Comparison of ENCODE assay signal across 8 cellular contexts in genomic region chr4:121824171-121824527, GRCh38. TPM values are rescaled to one million over a fixed set of nuclear protein-coding genes. Genes with fewer than 3 reads are reported as not detected.
DNase-seq lines count a peak whose midpoint lies in the region; ATAC-seq, FAIRE-seq and TF ChIP-seq lines count a peak whose summit lies in the region.

No MANE protein-coding gene starts in this region.

- BruUV-seq in HepG2 (replicated peaks; lab: Mats Ljungman, UMichigan): TSS peak; percentile 94

- 6 to 9% (median 7%) methylated on average over 8 of the region's 8 CpGs for WGBS in heart left ventricle, 4 donors
- 9% methylated on average over 8 of the region's 8 CpGs for WGBS in HepG2 (ENCODE audit: low lambda C conversion rate)

- ATAC-seq in heart left ventricle: no peak
- ATAC-seq in Right ventricle myocardium inferior: no peak
- no peak for ATAC-seq in activated naive CD8-positive, alpha-beta T cell treated with anti-CD3 and anti-CD28 coated beads, Interleukin-2, amount 10 ng/mL, durations not matched to agents 7 days and 5 days (ENCODE audit: low read depth)
- ATAC-seq in HepG2: no peak
- ATAC-seq in activated CD4-positive, CD25-positive, alpha-beta regulatory T cell treated with anti-CD3 and anti-CD28 coated beads, Interleukin-2, amount 50 U/mL, for 24 hours: no peak

- H3K9me3 Mint-ChIP-seq in activated naive CD8-positive, alpha-beta T cell treated with anti-CD3 and anti-CD28 coated beads, Interleukin-2, amount 10 ng/mL, durations not matched to agents 7 days and 5 days: no peaks in the 10 kb centered on the region

- in situ Hi-C loops in HepG2 (cut with HindIII; ENCODE audit: extremely low pct_ligation_motif_present, low pct_unique_long_range_greater_than_20kb): no loop called here

- H3K9ac ChIP-seq in HepG2 (ENCODE audit: insufficient read depth, low read depth, low read length): peak overlapping the region; percentile 80

- H3K4me3 Mint-ChIP-seq in activated naive CD8-positive, alpha-beta T cell treated with anti-CD3 and anti-CD28 coated beads, Interleukin-2, amount 10 ng/mL, durations not matched to agents 7 days and 5 days: peak overlapping the region; percentile 98

- peak overlapping the region; percentile 78 for H2AFZ ChIP-seq in HepG2 (ENCODE audit: low read length)

- peaks cover 15% of the 10 kb centered on the region for H3K4me1 Mint-ChIP-seq in activated naive CD8-positive, alpha-beta T cell treated with anti-CD3 and anti-CD28 coated beads, Interleukin-2, amount 10 ng/mL, durations not matched to agents 7 days and 5 days

- H3K9me3 ChIP-seq in heart left ventricle (no peaks in the 10 kb centered on the region), HepG2 (ENCODE audit: low read length) (no peaks in the 10 kb centered on the region), uterus (no peaks in the 10 kb centered on the region)

- H3K79me2 ChIP-seq in HepG2 (ENCODE audit: insufficient read depth, low read length): peaks cover 31% of the 10 kb centered on the region

- peak overlapping the region; percentile 78 for H3K4me2 ChIP-seq in HepG2 (ENCODE audit: low read depth, low read length)

- H3K36me3 ChIP-seq in heart left ventricle (peaks cover 0 to 42% (median 18%) of the 10 kb centered on the region in 9 donors), HepG2 (replicated peaks in 1 of 2; ENCODE audit: control insufficient read depth in 1 of 2, insufficient read depth in 2 of 2, low read length in 2 of 2) (peaks cover 2 to 17% of the 10 kb centered on the region in 2 experiments; a peak in 4 of 5 replicates), uterus (no peaks in the 10 kb centered on the region)

- H3K4me3 ChIP-seq in heart left ventricle: peak overlapping the region in 11 of 12 donors; percentile 30 to 73 (median 64)
- H3K4me3 ChIP-seq in HepG2 (replicated peaks in 1 of 3; ENCODE audit: insufficient read depth in 1 of 3, low read depth in 2 of 3, low read length in 3 of 3): peak overlapping the region; percentile 79 to 99 (median 90)
- H3K4me3 ChIP-seq in uterus: peak overlapping the region; percentile 39 to 42

- H3K4me1 ChIP-seq in heart left ventricle (peaks cover 0 to 25% (median 7%) of the 10 kb centered on the region in 12 donors), HepG2 (ENCODE audit: insufficient read depth, low read length) (peaks cover 27% of the 10 kb centered on the region), uterus (no peaks in the 10 kb centered on the region)

- no peak for TF ChIP-seq RAD21 in HepG2 (CRISPR knock-in tag; IDR thresholded peaks at IDR 0.05)

- TF ChIP-seq POLR2A in heart left ventricle (IDR thresholded peaks at IDR 0.05) (peak in 1 of 2 donors; percentile 29), HepG2 (IDR thresholded peaks at IDR 0.05; ENCODE audit: insufficient read depth in 1 of 2, low read depth in 2 of 2, low read length in 2 of 2) (no peak), uterus (IDR thresholded peaks at IDR 0.05) (no peak)

- no peaks in the 10 kb centered on the region for H4K20me1 ChIP-seq in HepG2 (ENCODE audit: insufficient read depth, low read length)

- intact Hi-C loops in heart left ventricle (cut with DNase I): loop anchor here in 2 of 10 donors (2.0 kb wide), 2 partner anchors 23 to 47 kb away; partner anchors contain the start of genes BBS7 (in 2 of the 2) and EXOSC9 (in 1 of the 2)
- intact Hi-C loops in Right ventricle myocardium inferior (cut with DNase I): loop anchor here (1.0 to 5.0 kb wide), 2 partner anchors 23 to 127 kb away; partner anchors contain the start of genes ANXA5 and EXOSC9
- intact Hi-C loops in HepG2 (cut with micrococcal nuclease; ENCODE audit: unreplicated experiment): loop anchor here (2.0 to 5.0 kb wide), 4 partner anchors 47 to 1098 kb away; partner anchors contain the start of genes BBS7, BLTP1 and NUDT6
- intact Hi-C loops in uterus (cut with DNase I; ENCODE audit: low total_unique reads): no loop called here

- H3K27ac Mint-ChIP-seq in activated naive CD8-positive, alpha-beta T cell treated with anti-CD3 and anti-CD28 coated beads, Interleukin-2, amount 10 ng/mL, durations not matched to agents 7 days and 5 days: peak overlapping the region; percentile 98

- no peaks in the 10 kb centered on the region for H3K27me3 Mint-ChIP-seq in activated naive CD8-positive, alpha-beta T cell treated with anti-CD3 and anti-CD28 coated beads, Interleukin-2, amount 10 ng/mL, durations not matched to agents 7 days and 5 days

- TF ChIP-seq EP300 in HepG2 (IDR thresholded peaks at IDR 0.05; ENCODE audit: low read depth in 2 of 2, low read length in 2 of 2) (no peak), HepG2 (CRISPR knock-in tag; IDR thresholded peaks at IDR 0.05; ENCODE audit: borderline replicate concordance) (no peak)

- H3K36me3 Mint-ChIP-seq in activated naive CD8-positive, alpha-beta T cell treated with anti-CD3 and anti-CD28 coated beads, Interleukin-2, amount 10 ng/mL, durations not matched to agents 7 days and 5 days: peaks cover 24% of the 10 kb centered on the region

- POLR2A ChIA-PET in activated naive CD8-positive, alpha-beta T cell treated with anti-CD3 and anti-CD28 coated beads, Interleukin-2, amount 10 ng/mL, durations not matched to agents 7 days and 5 days (lab: Charles Lee): interaction anchor here (0.7 to 5.4 kb wide), 5 partner anchors 10 to 908 kb away, joined by 3 to 39 read pairs (median 4); partner anchors contain the start of genes ANXA5, BBS12 and EXOSC9
- POLR2A ChIA-PET in HepG2 (lab: Yijun Ruan, JAX): interaction anchor here (0.8 to 2.0 kb wide), 3 partner anchors 23 to 128 kb away, joined by 4 to 14 read pairs (median 5); partner anchors contain the start of genes ANXA5, BBS7 and EXOSC9

- CTCF ChIA-PET in HepG2 (lab: Yijun Ruan, JAX; ENCODE audit: low intra/inter-chr PET ratio, low total read pairs): no interaction called here

- FAIRE-seq in HepG2 (lab: Jason Lieb, UNC): no peak

- peak overlapping the region in 11 of 12 donors; percentile 63 to 87 (median 81) for H3K27ac ChIP-seq in heart left ventricle
- H3K27ac ChIP-seq in HepG2 (ENCODE audit: extremely low read length, insufficient read depth, low read length): peak overlapping the region; percentile 87
- peak overlapping the region; percentile 81 to 83 for H3K27ac ChIP-seq in uterus

- DNase-seq in heart left ventricle: no peak
- DNase-seq in Right ventricle myocardium inferior (ENCODE audit: missing footprints): no peak
- no peak for DNase-seq in activated naive CD8-positive, alpha-beta T cell treated with anti-CD3 and anti-CD28 coated beads, Interleukin-2, amount 10 ng/mL, durations not matched to agents 7 days and 5 days
- DNase-seq in HepG2 (ENCODE audit: low spot score): no peak
- DNase-seq in uterus: no peak
- no peak for DNase-seq in hypothalamus (lab: John Stamatoyannopoulos, UW)
- DNase-seq in hepatic stellate cell (ENCODE audit: low spot score): no peak

- no peaks in the 10 kb centered on the region for H3K27me3 ChIP-seq in heart left ventricle
- no peaks in the 10 kb centered on the region; a peak in 1 of 5 replicates for H3K27me3 ChIP-seq in HepG2 (ENCODE audit: control insufficient read depth in 1 of 2, insufficient read depth in 2 of 2, low read length in 2 of 2)
- H3K27me3 ChIP-seq in uterus: no peaks in the 10 kb centered on the region

- TF ChIP-seq CTCF in heart left ventricle (IDR thresholded peaks at IDR 0.05): peak in 1 of 12 donors; percentile 2
- no peak for TF ChIP-seq CTCF in HepG2 (CRISPR knock-in tag; IDR thresholded peaks at IDR 0.05)
- TF ChIP-seq CTCF in uterus (IDR thresholded peaks at IDR 0.05): no peak

RNA-seq across cellular contexts. Expression of gene CCNA2, which starts 0.5 kb away (rescaled TPM):
- 1 to 10 TPM in 2 of 9 donors, under 1 TPM in 6, not detected in 1; 0.09 to 9.4 (median 0.49) TPM for total RNA-seq in heart left ventricle
- polyA plus RNA-seq in heart left ventricle: under 1 TPM; 0.39 to 0.42 TPM
- 1.2 TPM for total RNA-seq in Right ventricle myocardium inferior
- 10 to 100 TPM; 84.8 to 86.4 TPM for total RNA-seq in activated naive CD8-positive, alpha-beta T cell treated with anti-CD3 and anti-CD28 coated beads, Interleukin-2, amount 10 ng/mL, durations not matched to agents 7 days and 5 days
- total RNA-seq in HepG2 (2016; rRNA removed; fragmentation: Illumina TruSeq; extraction: Trizol): 105 and 160 TPM in 2 replicates
- 19.3 and 23.4 TPM in 2 replicates for total RNA-seq in HepG2 (2016; cell fraction: cytosol; rRNA removed; fragmentation: Illumina TruSeq; extraction: Trizol; ENCODE audit: low read depth)
- 105 and 159 TPM in 2 replicates for total RNA-seq in HepG2 (2016; cell fraction: insoluble cytoplasmic fraction; rRNA removed; fragmentation: Illumina TruSeq; extraction: Trizol)
- total RNA-seq in HepG2 (2016; cell fraction: membrane; rRNA removed; fragmentation: Illumina TruSeq; extraction: Trizol): 62.7 and 72.7 TPM in 2 replicates
- total RNA-seq in HepG2 (2016; cell fraction: nucleus; rRNA removed; fragmentation: Illumina TruSeq; extraction: Trizol): 51.9 and 52.5 TPM in 2 replicates
- 16.4 and 31.3 TPM in 2 replicates for polyA plus RNA-seq in HepG2 (2011; rRNA removed)
- polyA plus RNA-seq in HepG2 (2011; cell fraction: cytosol; rRNA removed): 16.5 and 20.2 TPM in 2 replicates
- 8.6 and 11.5 TPM in 2 replicates for polyA plus RNA-seq in HepG2 (2011; cell fraction: nucleus; rRNA removed)
- polyA plus RNA-seq in HepG2 (2012): 14.0 and 32.6 TPM in 2 replicates
- polyA plus RNA-seq in HepG2 (2016; cell fraction: cytosol; fragmentation: Illumina TruSeq; extraction: Trizol; ENCODE audit: low read depth): 15.7 and 21.9 TPM in 2 replicates
- 147 and 153 TPM in 2 replicates for polyA plus RNA-seq in HepG2 (2016; cell fraction: insoluble cytoplasmic fraction; fragmentation: Illumina TruSeq; extraction: Trizol; ENCODE audit: low read depth)
- 40.9 and 46.7 TPM in 2 replicates for polyA plus RNA-seq in HepG2 (2016; cell fraction: membrane; fragmentation: Illumina TruSeq; extraction: Trizol; ENCODE audit: low read depth)
- 58.2 and 59.5 TPM in 2 replicates for polyA plus RNA-seq in HepG2 (2016; cell fraction: nucleus; fragmentation: Illumina TruSeq; extraction: Trizol; ENCODE audit: insufficient read depth, low read depth)
- 19.7 and 33.7 TPM in 2 replicates for polyA minus RNA-seq in HepG2 (2011; rRNA and poly(A)+ RNA removed; ENCODE audit: low replicate concordance)
- 24.3 and 34.8 TPM in 2 replicates for polyA minus RNA-seq in HepG2 (2011; cell fraction: cytosol; rRNA and poly(A)+ RNA removed)
- 13.9 and 16.0 TPM in 2 replicates for polyA minus RNA-seq in HepG2 (2011; cell fraction: nucleus; rRNA and poly(A)+ RNA removed)
- total RNA-seq in uterus: 10 to 100 TPM in 1 of 4 donors, 1 to 10 TPM in 2, under 1 TPM in 1; 0.59 to 39.8 (median 3.7) TPM

RNA-seq across cellular contexts. Expression of gene EXOSC9, which starts 23.0 kb away (rescaled TPM):
- total RNA-seq in heart left ventricle: 10 to 100 TPM; 12.2 to 23.6 (median 15.7) TPM
- polyA plus RNA-seq in heart left ventricle: 10 to 100 TPM; 18.2 to 26.2 TPM
- total RNA-seq in Right ventricle myocardium inferior: 10.2 TPM
- total RNA-seq in activated naive CD8-positive, alpha-beta T cell treated with anti-CD3 and anti-CD28 coated beads, Interleukin-2, amount 10 ng/mL, durations not matched to agents 7 days and 5 days: 10 to 100 TPM; 48.1 to 50.5 TPM
- 48.0 and 61.5 TPM in 2 replicates for total RNA-seq in HepG2 (2016; rRNA removed; fragmentation: Illumina TruSeq; extraction: Trizol)
- total RNA-seq in HepG2 (2016; cell fraction: cytosol; rRNA removed; fragmentation: Illumina TruSeq; extraction: Trizol; ENCODE audit: low read depth): 11.6 and 13.2 TPM in 2 replicates
- total RNA-seq in HepG2 (2016; cell fraction: insoluble cytoplasmic fraction; rRNA removed; fragmentation: Illumina TruSeq; extraction: Trizol): 50.1 and 58.9 TPM in 2 replicates
- total RNA-seq in HepG2 (2016; cell fraction: membrane; rRNA removed; fragmentation: Illumina TruSeq; extraction: Trizol): 10.8 and 14.2 TPM in 2 replicates
- total RNA-seq in HepG2 (2016; cell fraction: nucleus; rRNA removed; fragmentation: Illumina TruSeq; extraction: Trizol): 52.8 and 54.3 TPM in 2 replicates
- 22.0 and 26.0 TPM in 2 replicates for polyA plus RNA-seq in HepG2 (2011; rRNA removed)
- 10.7 and 14.0 TPM in 2 replicates for polyA plus RNA-seq in HepG2 (2011; cell fraction: cytosol; rRNA removed)
- polyA plus RNA-seq in HepG2 (2011; cell fraction: nucleus; rRNA removed): 18.4 and 19.8 TPM in 2 replicates
- polyA plus RNA-seq in HepG2 (2012): 14.7 and 24.9 TPM in 2 replicates
- 5.8 and 6.1 TPM in 2 replicates for polyA plus RNA-seq in HepG2 (2016; cell fraction: cytosol; fragmentation: Illumina TruSeq; extraction: Trizol; ENCODE audit: low read depth)
- polyA plus RNA-seq in HepG2 (2016; cell fraction: insoluble cytoplasmic fraction; fragmentation: Illumina TruSeq; extraction: Trizol; ENCODE audit: low read depth): 57.5 and 60.8 TPM in 2 replicates
- 6.9 and 7.7 TPM in 2 replicates for polyA plus RNA-seq in HepG2 (2016; cell fraction: membrane; fragmentation: Illumina TruSeq; extraction: Trizol; ENCODE audit: low read depth)
- polyA plus RNA-seq in HepG2 (2016; cell fraction: nucleus; fragmentation: Illumina TruSeq; extraction: Trizol; ENCODE audit: insufficient read depth, low read depth): 70.0 and 70.1 TPM in 2 replicates
- polyA minus RNA-seq in HepG2 (2011; rRNA and poly(A)+ RNA removed; ENCODE audit: low replicate concordance): 18.6 and 40.8 TPM in 2 replicates
- polyA minus RNA-seq in HepG2 (2011; cell fraction: cytosol; rRNA and poly(A)+ RNA removed): 9.4 and 10.3 TPM in 2 replicates
- 43.0 and 52.7 TPM in 2 replicates for polyA minus RNA-seq in HepG2 (2011; cell fraction: nucleus; rRNA and poly(A)+ RNA removed)
- total RNA-seq in uterus: 100 to 1,000 TPM in 1 of 4 donors, 10 to 100 TPM in 3; 19.6 to 104 (median 40.9) TPM

RNA-seq across cellular contexts. Expression of gene BBS7, which starts 46.1 kb away (rescaled TPM):
- total RNA-seq in heart left ventricle: 1 to 10 TPM; 3.3 to 7.8 (median 4.9) TPM
- polyA plus RNA-seq in heart left ventricle: 10 to 100 TPM in 1 of 2 donors, 1 to 10 TPM in 1; 2.7 to 13.9 TPM
- total RNA-seq in Right ventricle myocardium inferior: 5.4 TPM
- 10 to 100 TPM; 16.6 to 20.7 TPM for total RNA-seq in activated naive CD8-positive, alpha-beta T cell treated with anti-CD3 and anti-CD28 coated beads, Interleukin-2, amount 10 ng/mL, durations not matched to agents 7 days and 5 days
- total RNA-seq in HepG2 (2016; rRNA removed; fragmentation: Illumina TruSeq; extraction: Trizol): 15.7 and 21.6 TPM in 2 replicates
- total RNA-seq in HepG2 (2016; cell fraction: cytosol; rRNA removed; fragmentation: Illumina TruSeq; extraction: Trizol; ENCODE audit: low read depth): 12.0 and 16.0 TPM in 2 replicates
- 17.3 and 23.2 TPM in 2 replicates for total RNA-seq in HepG2 (2016; cell fraction: insoluble cytoplasmic fraction; rRNA removed; fragmentation: Illumina TruSeq; extraction: Trizol)
- 14.2 and 14.7 TPM in 2 replicates for total RNA-seq in HepG2 (2016; cell fraction: membrane; rRNA removed; fragmentation: Illumina TruSeq; extraction: Trizol)
- total RNA-seq in HepG2 (2016; cell fraction: nucleus; rRNA removed; fragmentation: Illumina TruSeq; extraction: Trizol): 14.2 and 16.5 TPM in 2 replicates
- 8.8 and 9.0 TPM in 2 replicates for polyA plus RNA-seq in HepG2 (2011; rRNA removed)
- polyA plus RNA-seq in HepG2 (2011; cell fraction: cytosol; rRNA removed): 7.5 and 9.6 TPM in 2 replicates
- polyA plus RNA-seq in HepG2 (2011; cell fraction: nucleus; rRNA removed): 6.5 and 7.6 TPM in 2 replicates
- 6.5 and 8.7 TPM in 2 replicates for polyA plus RNA-seq in HepG2 (2012)
- polyA plus RNA-seq in HepG2 (2016; cell fraction: cytosol; fragmentation: Illumina TruSeq; extraction: Trizol; ENCODE audit: low read depth): 12.7 and 16.7 TPM in 2 replicates
- 16.0 and 18.7 TPM in 2 replicates for polyA plus RNA-seq in HepG2 (2016; cell fraction: insoluble cytoplasmic fraction; fragmentation: Illumina TruSeq; extraction: Trizol; ENCODE audit: low read depth)
- polyA plus RNA-seq in HepG2 (2016; cell fraction: membrane; fragmentation: Illumina TruSeq; extraction: Trizol; ENCODE audit: low read depth): 8.3 and 11.6 TPM in 2 replicates
- polyA plus RNA-seq in HepG2 (2016; cell fraction: nucleus; fragmentation: Illumina TruSeq; extraction: Trizol; ENCODE audit: insufficient read depth, low read depth): 8.8 and 11.2 TPM in 2 replicates
- polyA minus RNA-seq in HepG2 (2011; rRNA and poly(A)+ RNA removed; ENCODE audit: low replicate concordance): 5.9 and 23.2 TPM in 2 replicates
- 4.5 and 5.1 TPM in 2 replicates for polyA minus RNA-seq in HepG2 (2011; cell fraction: cytosol; rRNA and poly(A)+ RNA removed)
- polyA minus RNA-seq in HepG2 (2011; cell fraction: nucleus; rRNA and poly(A)+ RNA removed): 10.3 and 45.0 TPM in 2 replicates
- 10 to 100 TPM; 10.3 to 55.8 (median 35.2) TPM for total RNA-seq in uterus

RNA-seq across cellular contexts. Expression of gene SMIM43, which starts 59.2 kb away (rescaled TPM):
- total RNA-seq in heart left ventricle (1 to 10 TPM in 1 of 9 donors, under 1 TPM in 1, not detected in 7; 0.16 to 1.0 TPM), Right ventricle myocardium inferior (not detected), HepG2 (2016; rRNA removed; fragmentation: Illumina TruSeq; extraction: Trizol) (not detected in 2 replicates), uterus (under 1 TPM in 1 of 4 donors, not detected in 3; 0.41 TPM)
- polyA plus RNA-seq in heart left ventricle (1 to 10 TPM in 1 of 2 donors, under 1 TPM in 1; 0.08 to 1.7 TPM), HepG2 (2011; rRNA removed) (not detected in 2 replicates)
- total RNA-seq in activated naive CD8-positive, alpha-beta T cell treated with anti-CD3 and anti-CD28 coated beads, Interleukin-2, amount 10 ng/mL, durations not matched to agents 7 days and 5 days: not detected
- not detected in 2 replicates for total RNA-seq in HepG2 (2016; cell fraction: cytosol; rRNA removed; fragmentation: Illumina TruSeq; extraction: Trizol; ENCODE audit: low read depth)
- total RNA-seq in HepG2 (2016; cell fraction: insoluble cytoplasmic fraction; rRNA removed; fragmentation: Illumina TruSeq; extraction: Trizol): not detected in 2 replicates
- total RNA-seq in HepG2 (2016; cell fraction: membrane; rRNA removed; fragmentation: Illumina TruSeq; extraction: Trizol): not detected in 2 replicates
- total RNA-seq in HepG2 (2016; cell fraction: nucleus; rRNA removed; fragmentation: Illumina TruSeq; extraction: Trizol): not detected in 2 replicates
- not detected in 2 replicates for polyA plus RNA-seq in HepG2 (2011; cell fraction: cytosol; rRNA removed)
- not detected in 2 replicates for polyA plus RNA-seq in HepG2 (2011; cell fraction: nucleus; rRNA removed)
- not detected in 2 replicates for polyA plus RNA-seq in HepG2 (2012)
- polyA plus RNA-seq in HepG2 (2016; cell fraction: cytosol; fragmentation: Illumina TruSeq; extraction: Trizol; ENCODE audit: low read depth): not detected in 2 replicates
- polyA plus RNA-seq in HepG2 (2016; cell fraction: insoluble cytoplasmic fraction; fragmentation: Illumina TruSeq; extraction: Trizol; ENCODE audit: low read depth): not detected in 2 replicates
- polyA plus RNA-seq in HepG2 (2016; cell fraction: membrane; fragmentation: Illumina TruSeq; extraction: Trizol; ENCODE audit: low read depth): not detected in 2 replicates
- polyA plus RNA-seq in HepG2 (2016; cell fraction: nucleus; fragmentation: Illumina TruSeq; extraction: Trizol; ENCODE audit: insufficient read depth, low read depth): not detected in 2 replicates
- polyA minus RNA-seq in HepG2 (2011; rRNA and poly(A)+ RNA removed; ENCODE audit: low replicate concordance): not detected in 2 replicates
- not detected in 2 replicates for polyA minus RNA-seq in HepG2 (2011; cell fraction: cytosol; rRNA and poly(A)+ RNA removed)
- polyA minus RNA-seq in HepG2 (2011; cell fraction: nucleus; rRNA and poly(A)+ RNA removed): not detected in 2 replicates
